Comparison of ENCODE assay signal across 16 cellular contexts in the genomic region with DNA sequence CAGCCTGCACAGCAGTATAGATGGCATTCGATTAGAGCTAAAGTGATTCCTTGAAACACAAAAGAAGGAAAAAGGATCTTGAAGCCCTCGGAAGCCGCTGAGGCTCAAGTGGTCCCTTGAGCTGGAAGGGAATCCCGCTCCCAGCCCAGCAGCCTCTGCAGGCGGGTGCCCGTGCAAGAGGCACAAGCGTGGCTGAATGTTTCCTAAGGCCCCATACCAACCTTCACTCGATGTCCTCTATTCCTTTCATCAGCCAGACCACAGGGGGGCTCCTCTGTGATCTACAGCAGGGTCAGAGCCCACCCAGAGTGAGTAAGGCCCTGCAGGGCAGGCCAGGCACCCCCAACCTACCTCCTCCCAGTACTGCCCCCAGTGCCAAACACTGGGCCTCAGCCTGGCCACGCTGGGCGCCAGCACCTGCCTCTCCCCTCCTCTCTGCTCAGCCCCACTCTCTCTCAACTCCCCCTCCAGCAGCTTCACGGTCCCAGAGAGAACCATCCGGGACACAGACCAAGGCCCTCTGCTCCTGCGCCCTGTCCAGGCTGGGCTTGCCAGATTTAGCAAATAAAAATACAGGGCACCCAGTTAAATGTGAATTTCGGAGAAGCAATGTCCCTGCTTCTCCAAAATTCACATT. TPM values are rescaled to one million over a fixed set of nuclear protein-coding genes. Genes with fewer than 3 reads are reported as not detected.
DNase-seq lines count a peak whose midpoint lies in the region; ATAC-seq and TF ChIP-seq lines count a peak whose summit lies in the region.
"Had no signal": no experiment of that assay in that cellular context is flagged by ENCODE, and none has a peak within 500 bp of the region (broad histone marks: within the 10 kb centered on the region; RNA-seq: fewer than 3 reads in every experiment).

No MANE protein-coding gene starts in this region.

- no peak overlapping the region for H3K4ac ChIP-seq in mesenchymal stem cell (ENCODE audit: low read depth in 1 of 2, low read length in 2 of 2)

- peak; percentile 12 for DNase-seq in activated naive CD8-positive, alpha-beta T cell treated with anti-CD3 and anti-CD28 coated beads, Interleukin-2, amount 10 ng/mL, durations not matched to agents 7 days and 5 days
- DNase-seq in activated naive CD8-positive, alpha-beta T cell treated with anti-CD3 and anti-CD28 coated beads, Interleukin-2, amount 50 U/mL, for 24 hours, result no peak
- no peak for DNase-seq in GM23338 (ENCODE audit: low spot score)
- no peak for DNase-seq in mesenchymal stem cell
- peak; percentile 56 for DNase-seq in spleen
- DNase-seq in activated CD4-positive, alpha-beta T cell treated with anti-CD3 and anti-CD28 coated beads, Interleukin-2, amount 50 U/mL, for 1 hour, result no peak
- DNase-seq: CD4-positive, alpha-beta T cell; KBM-7; NCI-H1105; NCI-H187 treated with DMSO at 0.1 percent for 48 hours; NCI-H526; PC-3; SJCRH30 had no signal

- TF ChIP-seq CTCF in GM23338 (conservative IDR thresholded peaks at IDR 0.05; ENCODE audit: low read depth in 2 of 2) (no peak), spleen (IDR thresholded peaks at IDR 0.05 in 8 of 11, conservative IDR thresholded peaks at IDR 0.05 in 3 of 11) (no peak)

- no peaks in the 10 kb centered on the region for H3K4me1 ChIP-seq in GM23338 (ENCODE audit: insufficient read depth)
- no peaks in the 10 kb centered on the region for H3K4me1 ChIP-seq in mesenchymal stem cell (ENCODE audit: control insufficient read depth, insufficient read depth, low read depth, low read length)
- no peaks in the 10 kb centered on the region for H3K4me1 ChIP-seq in spleen
- H3K4me1 ChIP-seq: Caco-2, SJCRH30 had no signal

- no peak overlapping the region for H2BK5ac ChIP-seq in mesenchymal stem cell (ENCODE audit: low read depth, low read length, poor library complexity, severe bottlenecking)

- no peaks in the 10 kb centered on the region for H3K9me3 Mint-ChIP-seq in activated naive CD8-positive, alpha-beta T cell treated with anti-CD3 and anti-CD28 coated beads, Interleukin-2, amount 10 ng/mL, durations not matched to agents 7 days and 5 days
- H3K9me3 Mint-ChIP-seq in activated naive CD8-positive, alpha-beta T cell treated with anti-CD3 and anti-CD28 coated beads, Interleukin-2, amount 50 U/mL, for 24 hours, result no peaks in the 10 kb centered on the region
- no peaks in the 10 kb centered on the region for H3K9me3 Mint-ChIP-seq in GM23338
- H3K9me3 Mint-ChIP-seq: CD4-positive, alpha-beta T cell had no signal

- intact Hi-C loops in spleen (cut with DNase I; ENCODE audit: low total_unique reads), result no loop called here

- no peaks in the 10 kb centered on the region for H3K27me3 Mint-ChIP-seq in activated naive CD8-positive, alpha-beta T cell treated with anti-CD3 and anti-CD28 coated beads, Interleukin-2, amount 10 ng/mL, durations not matched to agents 7 days and 5 days
- H3K27me3 Mint-ChIP-seq in activated naive CD8-positive, alpha-beta T cell treated with anti-CD3 and anti-CD28 coated beads, Interleukin-2, amount 50 U/mL, for 24 hours, result no peaks in the 10 kb centered on the region
- peaks cover 2% of the 10 kb centered on the region for H3K27me3 Mint-ChIP-seq in GM23338 (ENCODE audit: insufficient read depth, low read depth, poor library complexity)
- H3K27me3 Mint-ChIP-seq: CD4-positive, alpha-beta T cell had no signal

- no peaks in the 10 kb centered on the region for H3K79me1 ChIP-seq in mesenchymal stem cell (replicated peaks; ENCODE audit: low read length, poor library complexity, severe bottlenecking)

- H3K27ac ChIP-seq in GM23338 (ENCODE audit: low read depth) (no peak overlapping the region), mesenchymal stem cell (ENCODE audit: low read length, poor library complexity, severe bottlenecking) (no peak overlapping the region), spleen (no peak overlapping the region)
- H3K27ac ChIP-seq: SJCRH30 had no signal

- H2AK5ac ChIP-seq in mesenchymal stem cell (ENCODE audit: low read length, severe bottlenecking), result no peak overlapping the region

- H4K8ac ChIP-seq in mesenchymal stem cell (ENCODE audit: low read length), result no peak overlapping the region

- H3K4me3 ChIP-seq in GM23338, result no peak overlapping the region
- no peak overlapping the region for H3K4me3 ChIP-seq in mesenchymal stem cell (ENCODE audit: insufficient read depth in 1 of 2, low read depth in 1 of 2, low read length in 2 of 2)
- no peak overlapping the region for H3K4me3 ChIP-seq in spleen
- H3K4me3 ChIP-seq: SJCRH30 had no signal

- H2BK120ac ChIP-seq in mesenchymal stem cell (ENCODE audit: low read depth, low read length), result no peak overlapping the region

- POLR2A ChIA-PET in activated naive CD8-positive, alpha-beta T cell treated with anti-CD3 and anti-CD28 coated beads, Interleukin-2, amount 10 ng/mL, durations not matched to agents 7 days and 5 days (lab: Charles Lee), result no interaction called here

- no peak for TF ChIP-seq POLR2A in spleen (IDR thresholded peaks at IDR 0.05)

- no peak overlapping the region for H3K23ac ChIP-seq in mesenchymal stem cell (ENCODE audit: low read length in 2 of 2)

- H3K4me3 Mint-ChIP-seq in activated naive CD8-positive, alpha-beta T cell treated with anti-CD3 and anti-CD28 coated beads, Interleukin-2, amount 10 ng/mL, durations not matched to agents 7 days and 5 days, result no peak overlapping the region
- H3K4me3 Mint-ChIP-seq in activated naive CD8-positive, alpha-beta T cell treated with anti-CD3 and anti-CD28 coated beads, Interleukin-2, amount 50 U/mL, for 24 hours, result no peak overlapping the region
- H3K4me3 Mint-ChIP-seq in GM23338, result no peak overlapping the region
- H3K4me3 Mint-ChIP-seq: CD4-positive, alpha-beta T cell had no signal

- H4K20me1 ChIP-seq in GM23338 (replicated peaks; ENCODE audit: insufficient read depth), result no peaks in the 10 kb centered on the region

- H3K79me2 ChIP-seq in GM23338 (replicated peaks; ENCODE audit: insufficient read depth), result no peaks in the 10 kb centered on the region

- H3K9me3 ChIP-seq in mesenchymal stem cell (ENCODE audit: control insufficient read depth, low read length), result no peaks in the 10 kb centered on the region
- H3K9me3 ChIP-seq in spleen, result no peaks in the 10 kb centered on the region
- H3K9me3 ChIP-seq: Caco-2, SJCRH30 had no signal

- H2AFZ ChIP-seq in GM23338 (no peak overlapping the region), mesenchymal stem cell (ENCODE audit: low read depth, low read length) (no peak overlapping the region)

- ATAC-seq in activated naive CD8-positive, alpha-beta T cell treated with anti-CD3 and anti-CD28 coated beads, Interleukin-2, amount 10 ng/mL, durations not matched to agents 7 days and 5 days (ENCODE audit: low read depth), result no peak
- ATAC-seq in activated naive CD8-positive, alpha-beta T cell treated with anti-CD3 and anti-CD28 coated beads, Interleukin-2, amount 50 U/mL, for 24 hours, result no peak
- ATAC-seq in GM23338 (peak; percentile 23; the same call in 2 of the 3 replicates), GM18907 (IDR thresholded peaks at IDR 0.05; ENCODE audit: unreplicated experiment) (no peak)
- ATAC-seq: HepG2, PC-3 had no signal

- H3K4me1 Mint-ChIP-seq in activated naive CD8-positive, alpha-beta T cell treated with anti-CD3 and anti-CD28 coated beads, Interleukin-2, amount 10 ng/mL, durations not matched to agents 7 days and 5 days, result no peaks in the 10 kb centered on the region
- H3K4me1 Mint-ChIP-seq in activated naive CD8-positive, alpha-beta T cell treated with anti-CD3 and anti-CD28 coated beads, Interleukin-2, amount 50 U/mL, for 24 hours, result no peaks in the 10 kb centered on the region
- H3K4me1 Mint-ChIP-seq in GM23338, result peaks cover 3% of the 10 kb centered on the region; the same call in 1 of the 3 replicates

- no peaks in the 10 kb centered on the region for H3K9me2 ChIP-seq in GM23338 (ENCODE audit: insufficient read depth)

- H3K9ac ChIP-seq in mesenchymal stem cell (ENCODE audit: low read length), result no peak overlapping the region

- no peak overlapping the region for H3K18ac ChIP-seq in mesenchymal stem cell (ENCODE audit: low read depth in 1 of 2, low read length in 2 of 2)

- no peak overlapping the region for H3K27ac Mint-ChIP-seq in activated naive CD8-positive, alpha-beta T cell treated with anti-CD3 and anti-CD28 coated beads, Interleukin-2, amount 10 ng/mL, durations not matched to agents 7 days and 5 days
- no peak overlapping the region for H3K27ac Mint-ChIP-seq in activated naive CD8-positive, alpha-beta T cell treated with anti-CD3 and anti-CD28 coated beads, Interleukin-2, amount 50 U/mL, for 24 hours
- no peak overlapping the region for H3K27ac Mint-ChIP-seq in GM23338
- H3K27ac Mint-ChIP-seq: CD4-positive, alpha-beta T cell had no signal

- H2BK15ac ChIP-seq in mesenchymal stem cell (ENCODE audit: low read depth, poor library complexity, severe bottlenecking), result no peak overlapping the region

- WGBS in mesenchymal stem cell, result 89% methylated on average over 13 of the region's 14 CpGs
- WGBS in spleen, 5 donors, result 75 to 87% (median 78%) methylated on average over 14 of the region's 14 CpGs

- H3F3A ChIP-seq in GM23338 (replicated peaks; ENCODE audit: low read depth), result no peaks in the 10 kb centered on the region

- no peaks in the 10 kb centered on the region for H3K27me3 ChIP-seq in GM23338 (ENCODE audit: insufficient read depth)
- no peaks in the 10 kb centered on the region for H3K27me3 ChIP-seq in mesenchymal stem cell (ENCODE audit: control insufficient read depth in 1 of 2, insufficient read depth in 1 of 2, low read length in 2 of 2)
- peaks cover 0 to 24% (median 0%) of the 10 kb centered on the region in 7 donors for H3K27me3 ChIP-seq in spleen (replicated peaks in 1 of 7)
- H3K27me3 ChIP-seq: SJCRH30 had no signal

- H2BK12ac ChIP-seq in mesenchymal stem cell (ENCODE audit: low read length in 2 of 2), result no peak overlapping the region

- no peak overlapping the region for H3K14ac ChIP-seq in mesenchymal stem cell (ENCODE audit: low read length in 2 of 2)

- peak overlapping the region; percentile 3 for H4K91ac ChIP-seq in mesenchymal stem cell (ENCODE audit: low read length)

- no peaks in the 10 kb centered on the region for H3K36me3 ChIP-seq in GM23338 (ENCODE audit: insufficient read depth)
- peaks cover 0 to 68% of the 10 kb centered on the region in 2 experiments for H3K36me3 ChIP-seq in mesenchymal stem cell (ENCODE audit: control insufficient read depth in 1 of 2, insufficient read depth in 2 of 2, low read depth in 1 of 2, low read length in 2 of 2)
- no peaks in the 10 kb centered on the region for H3K36me3 ChIP-seq in spleen
- H3K36me3 ChIP-seq: SJCRH30 had no signal

- no peaks in the 10 kb centered on the region for H3K36me3 Mint-ChIP-seq in activated naive CD8-positive, alpha-beta T cell treated with anti-CD3 and anti-CD28 coated beads, Interleukin-2, amount 10 ng/mL, durations not matched to agents 7 days and 5 days
- H3K36me3 Mint-ChIP-seq in activated naive CD8-positive, alpha-beta T cell treated with anti-CD3 and anti-CD28 coated beads, Interleukin-2, amount 50 U/mL, for 24 hours (ENCODE audit: low read depth), result no peaks in the 10 kb centered on the region
- H3K36me3 Mint-ChIP-seq in GM23338 (ENCODE audit: low read depth), result no peaks in the 10 kb centered on the region

- H3K4me2 ChIP-seq in GM23338 (no peak overlapping the region), mesenchymal stem cell (ENCODE audit: low read length, poor library complexity, severe bottlenecking) (no peak overlapping the region)

RNA-seq across cellular contexts. Expression of a gene that starts 30.5 kb away (rescaled TPM):
- not detected for total RNA-seq in activated naive CD8-positive, alpha-beta T cell treated with anti-CD3 and anti-CD28 coated beads, Interleukin-2, amount 10 ng/mL, durations not matched to agents 7 days and 5 days
- total RNA-seq in GM23338 (2014; rRNA removed; shearing (Covaris generic)), result 0.23 and 0.49 TPM in 2 replicates
- polyA plus RNA-seq in GM23338 (2016; fragmentation: Nextera tagmentation; extraction: Ambion mirVana) (0.12 and 0.27 TPM in 2 replicates), spleen (under 1 TPM; 0.02 to 0.19 (median 0.08) TPM)
- polyA plus RNA-seq in mesenchymal stem cell (2013, experiment 1 of 2), result 1.5 TPM
- 1.2 TPM for polyA plus RNA-seq in mesenchymal stem cell (2013, experiment 2 of 2)
- under 1 TPM in 1 of 7 donors, not detected in 6; 0.20 TPM for total RNA-seq in spleen
- total RNA-seq: CD4-positive, alpha-beta T cell; HepG2; PC-3 had no signal
- polyA plus RNA-seq: HepG2 had no signal

Comparison
In these comparisons a context has a peak if more than half of its experiments do, and no peak if none do; other contexts are left out.
1. DNase-seq: peak in activated naive CD8-positive, alpha-beta T cell treated with anti-CD3 and anti-CD28 coated beads, Interleukin-2, amount 10 ng/mL, durations not matched to agents 7 days and 5 days (single experiment) and spleen (single experiment); none in activated naive CD8-positive, alpha-beta T cell treated with anti-CD3 and anti-CD28 coated beads, Interleukin-2, amount 50 U/mL, for 24 hours (single experiment), GM23338 (single experiment), mesenchymal stem cell (single experiment) and activated CD4-positive, alpha-beta T cell treated with anti-CD3 and anti-CD28 coated beads, Interleukin-2, amount 50 U/mL, for 1 hour (single experiment).